ENCODE assay signal across 10 cellular contexts in the genomic region with DNA sequence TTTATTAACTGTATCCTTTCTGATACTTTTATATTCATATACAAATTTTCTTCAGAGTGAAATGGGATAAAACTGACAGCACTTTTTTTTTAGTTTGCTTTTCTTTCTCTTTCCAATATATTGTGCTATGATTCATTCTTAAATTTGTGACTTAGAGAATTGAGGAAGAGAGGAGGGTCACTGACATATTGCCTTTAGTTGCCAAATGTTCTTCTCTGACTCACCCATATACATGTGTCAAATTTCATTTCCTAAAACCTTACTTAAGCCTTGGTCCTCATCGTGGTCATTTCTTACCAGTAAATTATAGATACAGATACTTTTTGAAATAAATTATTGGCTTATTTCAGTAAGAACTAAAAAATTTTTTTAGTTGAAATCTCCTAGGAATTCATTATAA. TPM values are rescaled to one million over a fixed set of nuclear protein-coding genes. Genes with fewer than 3 reads are reported as not detected.
DNase-seq lines count a peak whose midpoint lies in the region; ATAC-seq and TF ChIP-seq lines count a peak whose summit lies in the region.
"Had no signal": no experiment of that assay in that cellular context is flagged by ENCODE, and none has a peak within 500 bp of the region (broad histone marks: within the 10 kb centered on the region; RNA-seq: fewer than 3 reads in every experiment).

No MANE protein-coding gene starts in this region.

- H3K9ac ChIP-seq in GM23248 = no peak overlapping the region

- H3K36me3 ChIP-seq in GM23248 (ENCODE audit: low read depth) (no peaks in the 10 kb centered on the region), Peyer's patch (no peaks in the 10 kb centered on the region)

- no peak for TF ChIP-seq POLR2A in Peyer's patch (IDR thresholded peaks at IDR 0.05)

- H3K4me3 ChIP-seq in GM23248 (peak overlapping the region; percentile 33; the same call in 1 of the 2 replicates), cardiac fibroblast (replicated peaks in 1 of 2; ENCODE audit: low read depth in 2 of 2, low read length in 2 of 2) (no peak overlapping the region), Peyer's patch (no peak overlapping the region)
- H3K4me3 ChIP-seq: esophagus squamous epithelium, spleen had no signal

- no peak for TF ChIP-seq CTCF in cardiac fibroblast (IDR thresholded peaks at IDR 0.05; ENCODE audit: low read depth, low read length)
- no peak for TF ChIP-seq CTCF in Peyer's patch (IDR thresholded peaks at IDR 0.05)

- ATAC-seq in GM19328 (IDR thresholded peaks at IDR 0.05; ENCODE audit: unreplicated experiment) = no peak

- peak overlapping the region; percentile 44 for H3K27ac ChIP-seq in GM23248
- H3K27ac ChIP-seq in Peyer's patch = no peak overlapping the region
- H3K27ac ChIP-seq: esophagus squamous epithelium had no signal

- H4K20me1 ChIP-seq in GM23248 (ENCODE audit: insufficient read depth) = no peaks in the 10 kb centered on the region

- H3K9me3 ChIP-seq in GM23248 (ENCODE audit: low read depth) (no peaks in the 10 kb centered on the region), Peyer's patch (no peaks in the 10 kb centered on the region)
- H3K9me3 ChIP-seq: esophagus squamous epithelium, spleen had no signal

- H3K27me3 ChIP-seq in GM23248 (replicated peaks; ENCODE audit: insufficient read depth) = no peaks in the 10 kb centered on the region
- H3K27me3 ChIP-seq in Peyer's patch = no peaks in the 10 kb centered on the region
- H3K27me3 ChIP-seq: esophagus squamous epithelium, spleen had no signal

- no peak overlapping the region for H2AFZ ChIP-seq in GM23248

- peaks cover 37% of the 10 kb centered on the region for H3F3A ChIP-seq in GM23248 (ENCODE audit: insufficient read depth)

- DNase-seq in GM23248 (peak; percentile 87), NOMO-1 treated with dmso at 0.1 percent for 144 hours (lab: John Stamatoyannopoulos, UW; ENCODE audit: unreplicated experiment) (peak; percentile 74), cardiac fibroblast (ENCODE audit: low read depth in 2 of 2) (peak; percentile 72 to 91), pulmonary artery endothelial cell (ENCODE audit: low read depth, low spot score) (peak; percentile 15), KG1 (lab: John Stamatoyannopoulos, UW) (no peak), Peyer's patch (no peak)
- DNase-seq: activated CD4-positive, CD25-positive, alpha-beta regulatory T cell treated with anti-CD3 and anti-CD28 coated beads, Interleukin-2, amount 50 U/mL, for 72 hours; esophagus squamous epithelium; spleen had no signal

- H3K9me2 ChIP-seq in GM23248 (ENCODE audit: insufficient read depth) = no peaks in the 10 kb centered on the region

- peak overlapping the region; percentile 76 for H3K4me2 ChIP-seq in GM23248 (ENCODE audit: unreplicated experiment)

- H3K79me2 ChIP-seq in GM23248 (ENCODE audit: insufficient read depth) = peaks cover 25% of the 10 kb centered on the region; the same call in 1 of the 2 replicates

- peaks cover 35% of the 10 kb centered on the region for H3K4me1 ChIP-seq in GM23248 (ENCODE audit: insufficient read depth)
- peaks cover 0 to 8% (median 0%) of the 10 kb centered on the region in 4 donors for H3K4me1 ChIP-seq in Peyer's patch

- 0 to 2% methylated on average over 1 of the region's 1 CpG for WGBS in GM23248 (ENCODE audit: low coverage in 1 of 2, low lambda C conversion rate in 2 of 2, missing lambda C conversion rate in 2 of 2), 2 experiments

- in situ Hi-C loops in GM23248 (cut with MboI) = no loop called here

RNA-seq across cellular contexts. Expression of a gene that starts 53.9 kb away (rescaled TPM):
- total RNA-seq in GM23248 (2014; rRNA removed; shearing (Covaris generic)) = 30.4 and 45.9 TPM in 2 replicates
- polyA plus RNA-seq in GM23248 (2016; fragmentation: Nextera tagmentation; extraction: Ambion mirVana) = 12.3 and 13.0 TPM in 2 replicates
- 59.5 and 80.7 TPM in 2 replicates for total RNA-seq in pulmonary artery endothelial cell
- 10 to 100 TPM; 37.0 to 73.4 (median 66.4) TPM for total RNA-seq in Peyer's patch

Comparison
In these comparisons a context has a peak if more than half of its experiments do, and no peak if none do; other contexts are left out.
1. DNase-seq: peak in GM23248 (single experiment), NOMO-1 treated with dmso at 0.1 percent for 144 hours (single experiment), cardiac fibroblast (2 of 2) and pulmonary artery endothelial cell (single experiment); none in KG1 (single experiment) and Peyer's patch (0 of 3).